Comparison of ENCODE assay signal across 28 cellular contexts in genomic region chr5:10167806-10168205, GRCh38.
"Had no signal": no experiment of that assay in that cellular context is flagged by ENCODE, and none has a peak within 500 bp of the region (broad histone marks: within the 10 kb centered on the region; RNA-seq: fewer than 3 reads in every experiment).

No MANE protein-coding gene starts in this region.

- DNase-seq: activated CD4-positive, alpha-beta memory T cell treated with anti-CD3 and anti-CD28 coated beads for 36 hours; activated CD4-positive, alpha-beta T cell treated with anti-CD3 and anti-CD28 coated beads for 4 hours; activated CD4-positive, alpha-beta T cell treated with anti-CD3 and anti-CD28 coated beads, Interleukin-2, amount 50 U/mL, for 1 hour; activated CD4-positive, CD25-positive, alpha-beta regulatory T cell treated with anti-CD3 and anti-CD28 coated beads, Interleukin-2, amount 50 U/mL, for 72 hours; activated CD8-positive, alpha-beta memory T cell treated with anti-CD3 and anti-CD28 coated beads, Interleukin-2, amount 50 U/mL, for 4 hours; activated effector memory CD4-positive, alpha-beta T cell treated with Interleukin-2 at 50 U/mL for 16 hours; activated naive CD4-positive, alpha-beta T cell treated with anti-CD3 and anti-CD28 coated beads, Interleukin-2, amount 10 ng/mL, durations not matched to agents 7 days and 5 days; activated T-cell treated with anti-CD3 and anti-CD28 coated beads, Interleukin-2, amount 50 U/mL, for 48 hours; amygdala; colonic mucosa; NCI-H1092; NCI-H1436 treated with DMSO at 0.1 percent for 48 hours; NCI-H1694 treated with DMSO at 0.1 percent for 48 hours; NCI-H2029; NCI-H345; NCI-H526; NCI-H748 treated with DMSO at 0.1 percent for 48 hours; NK-92 treated with Interleukin-12 subunit alpha and Interleukin-12 subunit beta, amount 100 ng/mL, for 24 hours; PC-3; SHP77; SJCRH30; T1000 had no signal

- H3K4me3 Mint-ChIP-seq: activated CD4-positive, alpha-beta memory T cell treated with anti-CD3 and anti-CD28 coated beads for 36 hours; activated naive CD4-positive, alpha-beta T cell treated with anti-CD3 and anti-CD28 coated beads, Interleukin-2, amount 10 ng/mL, durations not matched to agents 7 days and 5 days; activated naive CD8-positive, alpha-beta T cell; central memory CD8-positive, alpha-beta T cell; WTC11 had no signal

- H3K36me3 Mint-ChIP-seq: activated naive CD4-positive, alpha-beta T cell treated with anti-CD3 and anti-CD28 coated beads, Interleukin-2, amount 10 ng/mL, durations not matched to agents 7 days and 5 days had no signal

- H3K4me1 ChIP-seq: ascending aorta, colonic mucosa, SJCRH30 had no signal

- H3K27ac Mint-ChIP-seq: activated CD4-positive, alpha-beta memory T cell treated with anti-CD3 and anti-CD28 coated beads for 36 hours; activated naive CD4-positive, alpha-beta T cell treated with anti-CD3 and anti-CD28 coated beads, Interleukin-2, amount 10 ng/mL, durations not matched to agents 7 days and 5 days; activated naive CD8-positive, alpha-beta T cell; WTC11 had no signal

- H3K4me1 Mint-ChIP-seq: activated naive CD4-positive, alpha-beta T cell treated with anti-CD3 and anti-CD28 coated beads, Interleukin-2, amount 10 ng/mL, durations not matched to agents 7 days and 5 days; central memory CD8-positive, alpha-beta T cell; WTC11 had no signal

- ATAC-seq: PC-3, WTC11 had no signal

- H3K27me3 ChIP-seq: ascending aorta, cardiac muscle cell, colonic mucosa, SJCRH30 had no signal

- H3K36me3 ChIP-seq: ascending aorta, cardiac muscle cell, colonic mucosa, SJCRH30 had no signal

- H3K27ac ChIP-seq: ascending aorta, cardiac muscle cell, colonic mucosa, SJCRH30, SK-N-MC had no signal

- H3K4me3 ChIP-seq: ascending aorta, cardiac muscle cell, colonic mucosa, SJCRH30, SK-N-MC had no signal

- H3K9me3 ChIP-seq: colonic mucosa, SJCRH30 had no signal
